12 cellular contexts compared by ENCODE assay signal in the genomic region with DNA sequence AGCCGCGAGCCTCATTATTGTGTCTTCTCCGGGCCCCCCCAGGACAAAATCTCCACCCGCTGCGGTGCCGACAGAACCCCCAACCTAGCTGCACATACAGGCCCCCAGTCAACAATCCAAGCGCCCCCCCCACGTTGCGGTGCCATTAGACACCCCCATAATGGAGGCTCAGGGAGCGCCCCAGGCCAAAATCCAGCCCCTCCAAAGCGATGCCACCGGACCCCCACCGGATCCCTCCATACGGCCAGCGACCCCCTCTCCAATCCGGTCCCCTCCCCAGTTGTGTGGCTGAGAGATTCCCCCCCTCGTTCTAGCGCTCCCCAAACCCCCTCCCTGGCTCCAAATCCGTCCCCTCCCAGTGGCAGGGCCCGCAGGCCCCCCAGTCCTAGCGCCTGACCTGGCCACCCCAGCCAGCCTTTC. TPM values are rescaled to one million over a fixed set of nuclear protein-coding genes. Genes with fewer than 3 reads are reported as not detected.
A peak's percentile ranks its signal among the peaks of the same experiment; 100 is the strongest.
DNase-seq lines count a peak whose midpoint lies in the region; ATAC-seq and TF ChIP-seq lines count a peak whose summit lies in the region.
"Had no signal": no experiment of that assay in that cellular context is flagged by ENCODE, and none has a peak within 500 bp of the region (broad histone marks: within the 10 kb centered on the region; RNA-seq: fewer than 3 reads in every experiment).

No MANE protein-coding gene starts in this region.

- peaks cover 8% of the 10 kb centered on the region for H3K36me3 ChIP-seq in OCI-LY3 (replicated peaks; ENCODE audit: low read depth, low read length)
- H3K36me3 ChIP-seq in parathyroid adenoma (ENCODE audit: control insufficient read depth, insufficient read depth, low read length): no peaks in the 10 kb centered on the region
- no peaks in the 10 kb centered on the region for H3K36me3 ChIP-seq in GM23248 (ENCODE audit: low read depth)
- no peaks in the 10 kb centered on the region for H3K36me3 ChIP-seq in transverse colon

- H3K27me3 ChIP-seq in OCI-LY3 (ENCODE audit: low read depth, low read length): no peaks in the 10 kb centered on the region
- no peaks in the 10 kb centered on the region for H3K27me3 ChIP-seq in parathyroid adenoma (ENCODE audit: control insufficient read depth, insufficient read depth, low read length)
- H3K27me3 ChIP-seq in GM23248 (replicated peaks; ENCODE audit: insufficient read depth): peaks cover 40% of the 10 kb centered on the region
- peaks cover 99% of the 10 kb centered on the region for H3K27me3 ChIP-seq in transverse colon

- H3F3A ChIP-seq in GM23248 (ENCODE audit: insufficient read depth): peaks cover 6% of the 10 kb centered on the region; the same call in 1 of the 2 replicates

- no peak for TF ChIP-seq POLR2A in transverse colon (IDR thresholded peaks at IDR 0.05)

- intact Hi-C loops in transverse colon (cut with DNase I; ENCODE audit: low total_unique reads): no loop called here

- no peak overlapping the region for H3K27ac ChIP-seq in OCI-LY3 (ENCODE audit: low read length)
- H3K27ac ChIP-seq in parathyroid adenoma: no peak overlapping the region
- H3K27ac ChIP-seq in GM23248: no peak overlapping the region
- no peak overlapping the region for H3K27ac ChIP-seq in transverse colon
- H3K27ac ChIP-seq: C4-2B had no signal

- 1 to 11% methylated on average over 6 to 17 of the region's 21 CpGs for WGBS in GM23248 (ENCODE audit: low coverage in 1 of 2, low lambda C conversion rate in 2 of 2, missing lambda C conversion rate in 2 of 2), 2 experiments
- 7% methylated on average over 13 of the region's 21 CpGs; no CpG with 5 or more reads in 1 of the 2 donors for WGBS in transverse colon (ENCODE audit: low coverage in 1 of 2), 2 donors

- H3K9me2 ChIP-seq in GM23248 (ENCODE audit: insufficient read depth): no peaks in the 10 kb centered on the region

- H3K4me3 ChIP-seq in AG04449 (ENCODE audit: low read depth, low read length) (peak overlapping the region; percentile 47), OCI-LY3 (ENCODE audit: low read length) (peak overlapping the region; percentile 88), fibroblast of the aortic adventitia (ENCODE audit: low read depth, low read length) (peak overlapping the region; percentile 58), parathyroid adenoma (ENCODE audit: low read depth, low read length) (peak overlapping the region; percentile 53), GM23248 (no peak overlapping the region), transverse colon (peak overlapping the region in 2 of 4 donors; percentile 8 to 23)

- H3K4me2 ChIP-seq in OCI-LY3 (ENCODE audit: low read length): peak overlapping the region; percentile 86
- H3K4me2 ChIP-seq in parathyroid adenoma (ENCODE audit: low read length): peak overlapping the region; percentile 74
- H3K4me2 ChIP-seq in GM23248 (ENCODE audit: unreplicated experiment): no peak overlapping the region

- H4K20me1 ChIP-seq in OCI-LY3 (ENCODE audit: insufficient read depth, low read length) (peaks cover 15% of the 10 kb centered on the region; the same call in 1 of the 2 replicates), GM23248 (ENCODE audit: insufficient read depth) (no peaks in the 10 kb centered on the region)

- POLR2A ChIA-PET in AG04449 (lab: Yijun Ruan, JAX): no interaction called here

- H3K9me3 ChIP-seq in OCI-LY3 (ENCODE audit: insufficient read depth, low read length) (no peaks in the 10 kb centered on the region), parathyroid adenoma (ENCODE audit: control insufficient read depth, low read length) (no peaks in the 10 kb centered on the region), GM23248 (ENCODE audit: low read depth) (no peaks in the 10 kb centered on the region), transverse colon (no peaks in the 10 kb centered on the region)

- in situ Hi-C loops in GM23248 (cut with MboI) (no loop called here), transverse colon (cut with MboI; ENCODE audit: low pct_ligation_motif_present in 1 of 4, low pct_unique_long_range_greater_than_20kb in 1 of 4, low sequenced_read_pairs in 3 of 4) (no loop called here)

- no peak for TF ChIP-seq CTCF in AG04449 (IDR thresholded peaks at IDR 0.05; ENCODE audit: insufficient read depth, low read length, missing control alignments)
- TF ChIP-seq CTCF in OCI-LY3 (IDR thresholded peaks at IDR 0.05; ENCODE audit: low read depth, low read length): no peak
- TF ChIP-seq CTCF in fibroblast of the aortic adventitia (IDR thresholded peaks at IDR 0.05; ENCODE audit: insufficient read depth, low read length): no peak
- no peak for TF ChIP-seq CTCF in parathyroid adenoma (IDR thresholded peaks at IDR 0.05)
- TF ChIP-seq CTCF in transverse colon (IDR thresholded peaks at IDR 0.05): no peak

- no peak for TF ChIP-seq EP300 in transverse colon (IDR thresholded peaks at IDR 0.05; ENCODE audit: low read depth)

- H3K4me1 ChIP-seq in OCI-LY3 (ENCODE audit: low read length) (peaks cover 38% of the 10 kb centered on the region), parathyroid adenoma (peaks cover 4% of the 10 kb centered on the region), GM23248 (ENCODE audit: insufficient read depth) (no peaks in the 10 kb centered on the region), transverse colon (peaks cover 9 to 20% (median 15%) of the 10 kb centered on the region in 4 donors)

- H2AFZ ChIP-seq in OCI-LY3 (ENCODE audit: low read depth, low read length): no peak overlapping the region
- H2AFZ ChIP-seq in parathyroid adenoma: peak overlapping the region; percentile 50
- no peak overlapping the region for H2AFZ ChIP-seq in GM23248

- peak overlapping the region; percentile 68 for H3K9ac ChIP-seq in OCI-LY3 (ENCODE audit: low read length)
- H3K9ac ChIP-seq in parathyroid adenoma: no peak overlapping the region
- no peak overlapping the region for H3K9ac ChIP-seq in GM23248

- ATAC-seq in GM19452 (IDR thresholded peaks at IDR 0.05; ENCODE audit: unreplicated experiment): no peak

- CTCF ChIA-PET in AG04449 (lab: Yijun Ruan, JAX): interaction anchor here (1.1 to 6.1 kb wide), 4 partner anchors 13 to 56 kb away, joined by 3 to 60 read pairs (median 10); no protein-coding TSS in a partner anchor

- DNase-seq in AG04449 (ENCODE audit: low read depth, low spot score) (no peak), fibroblast of the aortic adventitia (ENCODE audit: low read depth) (no peak), GM19238 (ENCODE audit: insufficient read length, low spot score) (no peak), GM23248 (no peak), transverse colon (no peak)
- DNase-seq: activated CD8-positive, alpha-beta memory T cell treated with anti-CD3 and anti-CD28 coated beads, Interleukin-2, amount 50 U/mL, for 4 hours; NCI-H1092; T-helper 9 cell had no signal

- H3K79me2 ChIP-seq in OCI-LY3 (ENCODE audit: low read length): peaks cover 13% of the 10 kb centered on the region
- peaks cover 2% of the 10 kb centered on the region for H3K79me2 ChIP-seq in parathyroid adenoma
- no peaks in the 10 kb centered on the region for H3K79me2 ChIP-seq in GM23248 (ENCODE audit: insufficient read depth)

RNA-seq across cellular contexts. Expression of a gene that starts 21.5 kb away (rescaled TPM):
- 0.72 and 1.7 TPM in 2 replicates for total RNA-seq in fibroblast of the aortic adventitia (ENCODE audit: low replicate concordance)
- not detected in 2 replicates for total RNA-seq in GM23248 (2014; rRNA removed; shearing (Covaris generic))
- polyA plus RNA-seq in GM23248 (2016; fragmentation: Nextera tagmentation; extraction: Ambion mirVana): 0.19 TPM in 1 of 2 replicates, not detected in the other
- total RNA-seq in transverse colon: 1 to 10 TPM in 3 of 4 donors, under 1 TPM in 1; 1.00 to 4.1 (median 1.7) TPM

RNA-seq across cellular contexts. Expression of a gene that starts 41.1 kb away (rescaled TPM):
- not detected in 2 replicates for total RNA-seq in fibroblast of the aortic adventitia (ENCODE audit: low replicate concordance)
- not detected in 2 replicates for total RNA-seq in GM23248 (2014; rRNA removed; shearing (Covaris generic))
- polyA plus RNA-seq in GM23248 (2016; fragmentation: Nextera tagmentation; extraction: Ambion mirVana): not detected in 2 replicates
- total RNA-seq in transverse colon: 10 to 100 TPM in 3 of 4 donors, 1 to 10 TPM in 1; 1.9 to 18.1 (median 14.4) TPM

RNA-seq across cellular contexts. Expression of a gene that starts 45.9 kb away (rescaled TPM):
- total RNA-seq in fibroblast of the aortic adventitia (ENCODE audit: low replicate concordance) (0.16 TPM in 1 of 2 replicates, not detected in the other), transverse colon (1 to 10 TPM in 3 of 4 donors, not detected in 1; 2.7 to 6.7 (median 6.0) TPM)
- not detected in 2 replicates for total RNA-seq in GM23248 (2014; rRNA removed; shearing (Covaris generic))
- polyA plus RNA-seq in GM23248 (2016; fragmentation: Nextera tagmentation; extraction: Ambion mirVana): not detected in 2 replicates

RNA-seq across cellular contexts. Expression of a gene that starts 58.3 kb away (rescaled TPM):
- total RNA-seq in fibroblast of the aortic adventitia (ENCODE audit: low replicate concordance): 1.1 and 2.3 TPM in 2 replicates
- 0.76 and 0.86 TPM in 2 replicates for total RNA-seq in GM23248 (2014; rRNA removed; shearing (Covaris generic))
- polyA plus RNA-seq in GM23248 (2016; fragmentation: Nextera tagmentation; extraction: Ambion mirVana): 2.0 TPM in 2 replicates
- 10 to 100 TPM in 1 of 4 donors, 1 to 10 TPM in 3; 4.5 to 12.0 (median 8.5) TPM for total RNA-seq in transverse colon
